Comparison of ENCODE assay signal across 6 cellular contexts in the genomic region with DNA sequence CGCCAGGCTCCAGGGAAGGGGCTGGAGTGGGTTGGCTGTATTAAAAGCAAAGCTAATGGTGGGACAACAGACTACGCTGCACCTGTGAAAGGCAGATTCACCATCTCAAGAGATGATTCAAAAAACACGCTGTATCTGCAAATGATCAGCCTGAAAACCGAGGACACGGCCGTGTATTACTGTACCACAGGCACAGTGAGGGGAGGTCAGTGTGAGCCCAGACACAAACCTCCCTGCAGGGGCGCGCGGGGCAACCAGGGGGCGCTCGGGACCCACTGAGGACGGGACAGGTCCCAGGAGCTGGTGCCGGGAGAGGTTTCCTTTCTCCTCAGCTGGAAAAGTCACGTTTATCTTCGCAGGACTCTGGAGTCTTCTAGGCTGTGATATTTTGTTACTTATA.
DNase-seq lines count a peak whose midpoint lies in the region; ATAC-seq and TF ChIP-seq lines count a peak whose summit lies in the region.
"Not testable (repeated sequence)": the region's sequence is repeated elsewhere in the genome, so short reads cannot be mapped to it uniquely, and the experiment has no call there.

No MANE protein-coding gene starts in this region.

- not testable (repeated sequence) for H3K4me1 ChIP-seq in OCI-LY1 (ENCODE audit: insufficient read depth, low read length, severe bottlenecking); RWPE2 (ENCODE audit: insufficient read depth, poor library complexity, severe bottlenecking); heart right ventricle

- H3K9me2 ChIP-seq in OCI-LY1 (ENCODE audit: low read depth, low read length) = not testable (repeated sequence)

- H3F3A ChIP-seq in OCI-LY1 (ENCODE audit: insufficient read depth, low read length) = not testable (repeated sequence)

- TF ChIP-seq CTCF in C4-2B (conservative IDR thresholded peaks at IDR 0.05) (peak; percentile 67), OCI-LY1 (IDR thresholded peaks at IDR 0.05; ENCODE audit: low read length) (0 out of 2 replicates have a peak, but pooled peaks have one; percentile 5), RWPE2 (IDR thresholded peaks at IDR 0.05; ENCODE audit: poor library complexity, severe bottlenecking) (peak; percentile 9), heart right ventricle (IDR thresholded peaks at IDR 0.05) (peak in 7 of 9 donors; percentile 25 to 44 (median 36))
- TF ChIP-seq CTCF in coronary artery (IDR thresholded peaks at IDR 0.05) = not testable (repeated sequence)

- H3K4me3 ChIP-seq in OCI-LY1 (ENCODE audit: low read depth, low read length, poor library complexity, severe bottlenecking); RWPE2 (ENCODE audit: severe bottlenecking); coronary artery; heart right ventricle: not testable (repeated sequence)

- intact Hi-C loops in heart right ventricle (cut with DNase I) = not testable (repeated sequence)

- WGBS in heart right ventricle, 2 donors = 31 to 39% methylated on average over 12 to 14 of the region's 15 CpGs

- H3K27ac ChIP-seq in C4-2B; OCI-LY1 (ENCODE audit: low read depth, low read length, poor library complexity, severe bottlenecking); RWPE2 (ENCODE audit: poor library complexity, severe bottlenecking); coronary artery; heart right ventricle: not testable (repeated sequence)

- H2AFZ ChIP-seq in OCI-LY1 (ENCODE audit: low read length) = not testable (repeated sequence)

- not testable (repeated sequence) for H3K79me2 ChIP-seq in OCI-LY1 (ENCODE audit: insufficient read depth, low read length)

- DNase-seq in HK-2 (ENCODE audit: unreplicated experiment) = peak; percentile 0
- not testable (repeated sequence) for DNase-seq in RWPE2 (ENCODE audit: low spot score); heart right ventricle
- peak; percentile 9 for DNase-seq in coronary artery (ENCODE audit: low spot score)

- H4K20me1 ChIP-seq in OCI-LY1 (ENCODE audit: insufficient read depth, low read length) = not testable (repeated sequence)

- not testable (repeated sequence) for H3K9me3 ChIP-seq in OCI-LY1 (ENCODE audit: low read length); RWPE2 (ENCODE audit: severe bottlenecking); heart right ventricle

- not testable (repeated sequence) for H3K27me3 ChIP-seq in OCI-LY1 (ENCODE audit: insufficient read depth, low read length); RWPE2 (ENCODE audit: insufficient read depth, poor library complexity, severe bottlenecking); heart right ventricle

- H3K4me2 ChIP-seq in OCI-LY1 (ENCODE audit: low read length) = not testable (repeated sequence)

- H3K36me3 ChIP-seq in OCI-LY1 (ENCODE audit: insufficient read depth, low read length); RWPE2 (ENCODE audit: low read depth); heart right ventricle: not testable (repeated sequence)

- not testable (repeated sequence) for ATAC-seq in RWPE2 (ENCODE audit: low read depth); heart right ventricle

- H3K9ac ChIP-seq in OCI-LY1 (ENCODE audit: low read length) = not testable (repeated sequence)
